17 cellular contexts compared by ENCODE assay signal in genomic region chr21:46126321-46127238, GRCh38. TPM values are rescaled to one million over a fixed set of nuclear protein-coding genes. Genes with fewer than 3 reads are reported as not detected.
A peak's percentile ranks its signal among the peaks of the same experiment; 100 is the strongest.
DNase-seq lines count a peak whose midpoint lies in the region; ATAC-seq and TF ChIP-seq lines count a peak whose summit lies in the region.
"Had no signal": no experiment of that assay in that cellular context is flagged by ENCODE, and none has a peak within 500 bp of the region (broad histone marks: within the 10 kb centered on the region; RNA-seq: fewer than 3 reads in every experiment).

No MANE protein-coding gene starts in this region.

- intact Hi-C loops in ascending aorta (cut with DNase I): no loop called here
- intact Hi-C loops in sigmoid colon (cut with DNase I): no loop called here

- H3K4me3 ChIP-seq in ascending aorta (no peak overlapping the region), sigmoid colon (no peak overlapping the region)
- H3K4me3 ChIP-seq: gastrocnemius medialis had no signal

- H3K36me3 ChIP-seq in ascending aorta: peaks cover 72 to 74% of the 10 kb centered on the region in 2 donors
- H3K36me3 ChIP-seq in sigmoid colon: peaks cover 49 to 81% (median 67%) of the 10 kb centered on the region in 4 donors
- H3K36me3 ChIP-seq: gastrocnemius medialis had no signal

- H3K27ac ChIP-seq in ascending aorta (no peak overlapping the region), sigmoid colon (peak overlapping the region in 3 of 4 donors; percentile 9 to 40 (median 15))
- H3K27ac ChIP-seq: gastrocnemius medialis, KMS-11 had no signal

- H3K4me1 ChIP-seq in ascending aorta (no peaks in the 10 kb centered on the region), sigmoid colon (peaks cover 0 to 8% (median 0%) of the 10 kb centered on the region in 4 donors)
- H3K4me1 ChIP-seq: gastrocnemius medialis had no signal

- H3K9me3 ChIP-seq in ascending aorta (no peaks in the 10 kb centered on the region), sigmoid colon (no peaks in the 10 kb centered on the region)
- H3K9me3 ChIP-seq: gastrocnemius medialis had no signal

- WGBS in sigmoid colon, 2 donors: 79 to 85% methylated on average over 32 of the region's 32 CpGs

- peak; percentile 24 for DNase-seq in activated CD4-positive, CD25-positive, alpha-beta regulatory T cell treated with anti-CD3 and anti-CD28 coated beads, Interleukin-2, amount 50 U/mL, for 72 hours
- DNase-seq in activated CD4-positive, CD25-positive, alpha-beta regulatory T cell (lab: John Stamatoyannopoulos, UW): no peak
- peak; percentile 7 to 64 for DNase-seq in ascending aorta (ENCODE audit: low spot score in 2 of 2)
- peak; percentile 47 for DNase-seq in islet precursor cell
- DNase-seq in sigmoid colon: peak; percentile 67
- DNase-seq in NCI-H82 (lab: John Stamatoyannopoulos, UW): no peak
- DNase-seq in KG1 (lab: John Stamatoyannopoulos, UW): no peak
- DNase-seq: activated CD4-positive, alpha-beta T cell treated with anti-CD3 and anti-CD28 coated beads, Interleukin-2, amount 10 ng/mL, durations not matched to agents 24 days and 14 days; effector memory CD8-positive, alpha-beta T cell; kidney glomerular epithelial cell; naive B cell; NCI-H1436 treated with DMSO at 0.1 percent for 48 hours; NCI-H524 treated with DMSO at 0.1 percent for 48 hours had no signal

- no peak for ATAC-seq in HG03280 (IDR thresholded peaks at IDR 0.05; ENCODE audit: unreplicated experiment)
- ATAC-seq: effector memory CD8-positive, alpha-beta T cell; gastrocnemius medialis; Panc1 had no signal

- no peak for TF ChIP-seq EP300 in sigmoid colon (IDR thresholded peaks at IDR 0.05)

- no peaks in the 10 kb centered on the region for H3K27me3 ChIP-seq in ascending aorta
- no peaks in the 10 kb centered on the region for H3K27me3 ChIP-seq in sigmoid colon
- H3K27me3 ChIP-seq: gastrocnemius medialis had no signal

- no peak for TF ChIP-seq CTCF in ascending aorta (IDR thresholded peaks at IDR 0.05)
- TF ChIP-seq CTCF in sigmoid colon (IDR thresholded peaks at IDR 0.05): no peak

- TF ChIP-seq POLR2A in sigmoid colon (IDR thresholded peaks at IDR 0.05): no peak

RNA-seq across cellular contexts. Expression of gene COL6A2, which starts 28.7 kb away (rescaled TPM):
- total RNA-seq in ascending aorta: 1,704 TPM
- total RNA-seq in sigmoid colon: 1,000 to 10,000 TPM in 2 of 4 donors, 100 to 1,000 TPM in 2; 570 to 1,745 (median 1,082) TPM
- polyA plus RNA-seq in sigmoid colon: 100 to 1,000 TPM in 1 of 3 donors, 10 to 100 TPM in 2; 14.3 to 233 (median 37.8) TPM

RNA-seq across cellular contexts. Expression of gene FTCD, which starts 28.8 kb away (rescaled TPM):
- total RNA-seq in ascending aorta: 0.85 TPM
- total RNA-seq in sigmoid colon: 1 to 10 TPM in 1 of 4 donors, not detected in 3; 1.4 TPM
- polyA plus RNA-seq in sigmoid colon: under 1 TPM in 1 of 3 donors, not detected in 2; 0.20 TPM

RNA-seq across cellular contexts. Expression of gene SPATC1L, which starts 57.7 kb away (rescaled TPM):
- total RNA-seq in ascending aorta (37.4 TPM), sigmoid colon (10 to 100 TPM in 1 of 4 donors, 1 to 10 TPM in 2, under 1 TPM in 1; 0.95 to 18.3 (median 7.1) TPM)
- 10 to 100 TPM in 1 of 3 donors, 1 to 10 TPM in 2; 3.2 to 11.0 (median 7.8) TPM for polyA plus RNA-seq in sigmoid colon

Comparison
In these comparisons a context has a peak if more than half of its experiments do, and no peak if none do; other contexts are left out.
1. DNase-seq: peak in activated CD4-positive, CD25-positive, alpha-beta regulatory T cell treated with anti-CD3 and anti-CD28 coated beads, Interleukin-2, amount 50 U/mL, for 72 hours (single experiment), ascending aorta (2 of 2), islet precursor cell (single experiment) and sigmoid colon (single experiment); none in activated CD4-positive, CD25-positive, alpha-beta regulatory T cell (0 of 4), NCI-H82 (single experiment) and KG1 (single experiment).
2. H3K27ac ChIP-seq: peak in sigmoid colon (3 of 4); none in ascending aorta (0 of 2).